25 cellular contexts compared by ENCODE assay signal in genomic region chr7:123819001-123819400, GRCh38. TPM values are rescaled to one million over a fixed set of nuclear protein-coding genes. Genes with fewer than 3 reads are reported as not detected.
DNase-seq lines count a peak whose midpoint lies in the region; ATAC-seq and TF ChIP-seq lines count a peak whose summit lies in the region.
"Had no signal": no experiment of that assay in that cellular context is flagged by ENCODE, and none has a peak within 500 bp of the region (broad histone marks: within the 10 kb centered on the region; RNA-seq: fewer than 3 reads in every experiment).

No MANE protein-coding gene starts in this region.

- CTCF ChIA-PET in RWPE1 (lab: Yijun Ruan, JAX): interaction anchor here (0.6 kb wide), 1 partner anchor 325 kb away, joined by 5 read pairs; no protein-coding TSS in a partner anchor

- H3K27ac ChIP-seq in foreskin keratinocyte (peak overlapping the region; percentile 69), RWPE1 (no peak overlapping the region)
- H3K27ac ChIP-seq: 22Rv1; BLaER1 treated with 17β-estradiol and CSF1 and Interleukin-3, amounts not matched to agents 10 nM and 100 nM; Peyer's patch; SJSA1 had no signal

- ATAC-seq in foreskin keratinocyte: peak; percentile 85
- no peak for ATAC-seq in GM18873 (IDR thresholded peaks at IDR 0.05; ENCODE audit: low FRiP score, unreplicated experiment)
- ATAC-seq: HepG2, K562, Right ventricle myocardium inferior had no signal

- in situ Hi-C loops in SK-MEL-5 (cut with HindIII; ENCODE audit: low pct_unique_long_range_greater_than_20kb, low sequenced_read_pairs): no loop called here

- no peaks in the 10 kb centered on the region for H3K9me3 ChIP-seq in BE2C
- H3K9me3 ChIP-seq: BLaER1 treated with 17β-estradiol and CSF1 and Interleukin-3, amounts not matched to agents 10 nM and 100 nM; Peyer's patch; SJSA1 had no signal

- TF ChIP-seq CTCF in foreskin keratinocyte (conservative IDR thresholded peaks at IDR 0.05) (no peak), BE2C (IDR thresholded peaks at IDR 0.05; ENCODE audit: low read depth, low read length) (no peak), RWPE1 (conservative IDR thresholded peaks at IDR 0.05; ENCODE audit: low read depth) (no peak)

- POLR2A ChIA-PET in RWPE1 (lab: Yijun Ruan, JAX; ENCODE audit: low non-redundant PET): no interaction called here

- H3K27me3 ChIP-seq in foreskin keratinocyte (no peaks in the 10 kb centered on the region), BE2C (no peaks in the 10 kb centered on the region)
- H3K27me3 ChIP-seq: BLaER1 treated with 17β-estradiol and CSF1 and Interleukin-3, amounts not matched to agents 10 nM and 100 nM; Peyer's patch had no signal

- DNase-seq in DMS53 (lab: John Stamatoyannopoulos, UW) (peak; percentile 31), DMS53 treated with DMSO at 0.1 percent for 48 hours (lab: John Stamatoyannopoulos, UW; ENCODE audit: unreplicated experiment) (no peak), SK-MEL-5 (ENCODE audit: low read depth, low spot score) (peak; percentile 11), foreskin keratinocyte (peak; percentile 49 to 75), BE2C (no peak), RWPE1 (ENCODE audit: low spot score) (no peak), DMS79 (lab: John Stamatoyannopoulos, UW) (no peak)
- DNase-seq: ACHN; CD4-positive, alpha-beta memory T cell; GDM1; H9; NCI-H1092; NCI-H1436; NCI-H1930; NCI-H510A; NCI-H748 treated with DMSO at 0.1 percent for 48 hours; Peyer's patch had no signal

- no peak overlapping the region for H3K4me3 ChIP-seq in BE2C (ENCODE audit: low read depth, low read length)
- H3K4me3 ChIP-seq: BLaER1 treated with 17β-estradiol and CSF1 and Interleukin-3, amounts not matched to agents 10 nM and 100 nM; K562; Peyer's patch; SJSA1 had no signal

- peaks cover 12% of the 10 kb centered on the region for H3K4me1 ChIP-seq in foreskin keratinocyte
- no peaks in the 10 kb centered on the region for H3K4me1 ChIP-seq in BE2C
- H3K4me1 ChIP-seq: BLaER1 treated with 17β-estradiol and CSF1 and Interleukin-3, amounts not matched to agents 10 nM and 100 nM; Peyer's patch; SJSA1 had no signal

- H3K36me3 ChIP-seq in BE2C: no peaks in the 10 kb centered on the region
- H3K36me3 ChIP-seq: BLaER1 treated with 17β-estradiol and CSF1 and Interleukin-3, amounts not matched to agents 10 nM and 100 nM; Peyer's patch; SJSA1 had no signal

RNA-seq across cellular contexts. Expression of gene HYAL4, which starts 26.0 kb away (rescaled TPM):
- not detected in 2 replicates for total RNA-seq in SK-MEL-5 (2014; rRNA removed; shearing (Covaris generic))
- not detected in 2 replicates for polyA plus RNA-seq in SK-MEL-5 (2015; cell fraction: cytosol; rRNA removed)
- polyA plus RNA-seq in SK-MEL-5 (2015; cell fraction: nucleus; rRNA removed): 0.26 TPM in 1 of 2 replicates, not detected in the other
- total RNA-seq in foreskin keratinocyte: 0.17 TPM in 1 of 2 replicates, not detected in the other
- 0.10 TPM in 1 of 2 replicates, not detected in the other for polyA plus RNA-seq in foreskin keratinocyte
- polyA plus RNA-seq in BE2C (2012; ENCODE audit: insufficient read depth, insufficient read length, low read depth): not detected
- total RNA-seq: CD4-positive, alpha-beta memory T cell; H9; HepG2; K562; LHCN-M2; Right ventricle myocardium inferior; SJSA1 had no signal
- polyA plus RNA-seq: CD4-positive, alpha-beta memory T cell; HepG2; K562 had no signal

Comparison
In these comparisons a context has a peak if more than half of its experiments do, and no peak if none do; other contexts are left out.
1. DNase-seq: peak in DMS53 (single experiment), SK-MEL-5 (single experiment) and foreskin keratinocyte (2 of 2); none in DMS53 treated with DMSO at 0.1 percent for 48 hours (single experiment), BE2C (single experiment), RWPE1 (single experiment) and DMS79 (single experiment).